In genomic region chr16:51071326-51071725, GRCh38 we compare ENCODE assay signal across 24 cellular contexts.
"Had no signal": no experiment of that assay in that cellular context is flagged by ENCODE, and none has a peak within 500 bp of the region (broad histone marks: within the 10 kb centered on the region; RNA-seq: fewer than 3 reads in every experiment).

No MANE protein-coding gene starts in this region.

- DNase-seq: colonic mucosa; effector CD8-positive, alpha-beta T cell; endodermal cell; foreskin fibroblast; gastrocnemius medialis; head of caudate nucleus; nephron progenitor cell; occipital lobe; ovary; posterior cingulate gyrus; psoas muscle; right cardiac atrium; spleen; stimulated activated CD4-positive, alpha-beta T cell treated with anti-CD3 and anti-CD28 coated beads, Interleukin-4, amount 100 ng/mL, for 4 hours; stimulated activated naive CD8-positive, alpha-beta T cell treated with anti-CD3 and anti-CD28 coated beads, Interleukin-15, Interleukin-2, amounts not matched to agents 100 U/mL and 50 U/mL, for 24 hours; substantia nigra; testis; tibial artery had no signal

- ATAC-seq: esophagus mucosa; gastrocnemius medialis; left lobe of liver; psoas muscle; right cardiac atrium; stimulated activated memory B cell treated with anti-CD40 and anti-IgM and Interleukin-4, amounts not matched to agents 10 μg/mL and 1 μg/mL and 100 μg/mL, for 72 hours; stimulated activated naive CD8-positive, alpha-beta T cell treated with anti-CD3 and anti-CD28 coated beads, Interleukin-15, Interleukin-2, amounts not matched to agents 100 U/mL and 50 U/mL, for 24 hours had no signal

- H3K36me3 Mint-ChIP-seq: memory B cell; stimulated activated memory B cell treated with anti-CD40 and anti-IgM and Interleukin-4, amounts not matched to agents 10 μg/mL and 1 μg/mL and 100 μg/mL, for 72 hours; type B pancreatic cell had no signal

- H3K4me3 Mint-ChIP-seq: dendritic cell treated with granulocyte-macrophage colony-stimulating factor and Interleukin-4, amounts not matched to agents 40 ng/mL and 50 ng/mL, for 4 days; endodermal cell; memory B cell; nephron progenitor cell; stimulated activated memory B cell treated with anti-CD40 and anti-IgM and Interleukin-4, amounts not matched to agents 10 μg/mL and 1 μg/mL and 100 μg/mL, for 72 hours; type B pancreatic cell had no signal

- H3K27me3 Mint-ChIP-seq: memory B cell; stimulated activated memory B cell treated with anti-CD40 and anti-IgM and Interleukin-4, amounts not matched to agents 10 μg/mL and 1 μg/mL and 100 μg/mL, for 72 hours had no signal

- H3K27ac Mint-ChIP-seq: dendritic cell treated with granulocyte-macrophage colony-stimulating factor and Interleukin-4, amounts not matched to agents 40 ng/mL and 50 ng/mL, for 4 days; endodermal cell; memory B cell; nephron progenitor cell; stimulated activated memory B cell treated with anti-CD40 and anti-IgM and Interleukin-4, amounts not matched to agents 10 μg/mL and 1 μg/mL and 100 μg/mL, for 72 hours; type B pancreatic cell had no signal

- H3K9me3 Mint-ChIP-seq: dendritic cell treated with granulocyte-macrophage colony-stimulating factor and Interleukin-4, amounts not matched to agents 40 ng/mL and 50 ng/mL, for 4 days; endodermal cell; type B pancreatic cell had no signal

- H3K4me1 Mint-ChIP-seq: endodermal cell; memory B cell; stimulated activated memory B cell treated with anti-CD40 and anti-IgM and Interleukin-4, amounts not matched to agents 10 μg/mL and 1 μg/mL and 100 μg/mL, for 72 hours had no signal
